23 cellular contexts compared by ENCODE assay signal in genomic region chr2:66853585-66853984, GRCh38.
DNase-seq lines count a peak whose midpoint lies in the region; ATAC-seq and TF ChIP-seq lines count a peak whose summit lies in the region.
"Had no signal": no experiment of that assay in that cellular context is flagged by ENCODE, and none has a peak within 500 bp of the region (broad histone marks: within the 10 kb centered on the region; RNA-seq: fewer than 3 reads in every experiment).

No MANE protein-coding gene starts in this region.

- peaks cover 6% of the 10 kb centered on the region for H3K27me3 Mint-ChIP-seq in nephron progenitor cell (ENCODE audit: low read depth, poor library complexity)

- H3K9me3 ChIP-seq in fibroblast of lung (ENCODE audit: control insufficient read depth, insufficient read depth, low read depth, low read length) (no peaks in the 10 kb centered on the region), thyroid gland (no peaks in the 10 kb centered on the region)
- H3K9me3 ChIP-seq: neutrophil, right lobe of liver, upper lobe of right lung had no signal

- H3K36me3 ChIP-seq in fibroblast of lung (ENCODE audit: control insufficient read depth, insufficient read depth, low read length) = no peaks in the 10 kb centered on the region
- H3K36me3 ChIP-seq in thyroid gland = no peaks in the 10 kb centered on the region
- H3K36me3 ChIP-seq: neutrophil, right lobe of liver, upper lobe of right lung had no signal

- H3K9me3 Mint-ChIP-seq in nephron progenitor cell = peaks cover 30% of the 10 kb centered on the region

- H3K36me3 Mint-ChIP-seq in nephron progenitor cell (ENCODE audit: low read depth) = peaks cover 25% of the 10 kb centered on the region

- H3K79me2 ChIP-seq in fibroblast of lung (ENCODE audit: control insufficient read depth, insufficient read depth, low read length) = no peaks in the 10 kb centered on the region

- H3K4me1 ChIP-seq in fibroblast of lung (ENCODE audit: control insufficient read depth, extremely low read depth, insufficient read depth, low read length) (peaks cover 33% of the 10 kb centered on the region), thyroid gland (no peaks in the 10 kb centered on the region)
- H3K4me1 ChIP-seq: right lobe of liver had no signal

- H3K27ac Mint-ChIP-seq in nephron progenitor cell = peak overlapping the region; percentile 89

- no peak overlapping the region for H3K4me2 ChIP-seq in fibroblast of lung (ENCODE audit: extremely low read depth, insufficient read depth, low read length)

- H3K27me3 ChIP-seq in fibroblast of lung (ENCODE audit: control insufficient read depth, insufficient read depth, low read length) = no peaks in the 10 kb centered on the region
- no peaks in the 10 kb centered on the region for H3K27me3 ChIP-seq in thyroid gland
- H3K27me3 ChIP-seq: neutrophil, right lobe of liver, upper lobe of right lung had no signal

- 76 to 83% methylated on average over 6 of the region's 6 CpGs for WGBS in thyroid gland, 2 donors

- no peak overlapping the region for H3K4me3 Mint-ChIP-seq in nephron progenitor cell
- H3K4me3 Mint-ChIP-seq: mesothelial cell of epicardium had no signal

- intact Hi-C loops in thyroid gland (cut with DNase I) = no loop called here

- DNase-seq in NCI-H146 (lab: John Stamatoyannopoulos, UW) (peak; percentile 33), NCI-H146 treated with DMSO at 0.1 percent for 48 hours (lab: John Stamatoyannopoulos, UW; ENCODE audit: unreplicated experiment) (no peak), fibroblast of lung (ENCODE audit: low read depth in 2 of 2) (peak; percentile 41 to 61), nephron progenitor cell (no peak), ureter (ENCODE audit: low spot score) (peak; percentile 76), SW 1271 (lab: John Stamatoyannopoulos, UW) (no peak), thyroid gland (no peak)
- DNase-seq: activated CD8-positive, alpha-beta memory T cell treated with anti-CD3 and anti-CD28 coated beads, Interleukin-2, amount 50 U/mL, for 48 hours; activated gamma-delta T cell treated with Interleukin-2 at 50 U/mL for 16 hours; amygdala; C1 segment of cervical spinal cord; foreskin melanocyte; KBM-7; NCI-H1048; right lobe of liver; SHP77 treated with DMSO at 0.1 percent for 48 hours; stimulated activated CD4-positive, alpha-beta T cell treated with anti-CD3 and anti-CD28 coated beads, Interleukin-1b, Interleukin-23, amount 100 ng/mL, for 48 hours; stimulated activated naive CD4-positive, alpha-beta T cell; T-helper 1 cell; upper lobe of right lung had no signal

- no peak overlapping the region for H3K27ac ChIP-seq in fibroblast of lung (ENCODE audit: insufficient read depth, low read length)
- H3K27ac ChIP-seq in thyroid gland = no peak overlapping the region
- H3K27ac ChIP-seq: neutrophil, right lobe of liver, upper lobe of right lung had no signal

- ATAC-seq in GM21367 (IDR thresholded peaks at IDR 0.05; ENCODE audit: unreplicated experiment) = no peak
- ATAC-seq: right lobe of liver, upper lobe of right lung had no signal

- no peak for TF ChIP-seq POLR2A in thyroid gland (IDR thresholded peaks at IDR 0.05)

- peaks cover 56% of the 10 kb centered on the region for H3K4me1 Mint-ChIP-seq in nephron progenitor cell

- H2AFZ ChIP-seq in fibroblast of lung (ENCODE audit: low read length) = peak overlapping the region; percentile 2

- no peaks in the 10 kb centered on the region for H4K20me1 ChIP-seq in fibroblast of lung (ENCODE audit: control insufficient read depth, extremely low read depth, insufficient read depth, low read length)

- no peak for TF ChIP-seq CTCF in fibroblast of lung (conservative IDR thresholded peaks at IDR 0.05 in 1 of 2, IDR thresholded peaks at IDR 0.05 in 1 of 2; ENCODE audit: low read depth in 1 of 2, low read length in 2 of 2)
- TF ChIP-seq CTCF in nephron progenitor cell (IDR thresholded peaks at IDR 0.05) = no peak
- no peak for TF ChIP-seq CTCF in thyroid gland (IDR thresholded peaks at IDR 0.05)

- H3K9ac ChIP-seq in fibroblast of lung (ENCODE audit: insufficient read depth, low read length) = no peak overlapping the region

- peak overlapping the region in 1 of 4 experiments; percentile 2 for H3K4me3 ChIP-seq in fibroblast of lung (replicated peaks in 1 of 4; ENCODE audit: control extremely low read depth in 1 of 4, insufficient read depth in 1 of 4, low read depth in 3 of 4, low read length in 4 of 4)
- H3K4me3 ChIP-seq in thyroid gland (replicated peaks in 1 of 3) = no peak overlapping the region
- H3K4me3 ChIP-seq: right lobe of liver, upper lobe of right lung had no signal

Comparison
In these comparisons a context has a peak if more than half of its experiments do, and no peak if none do; other contexts are left out.
1. DNase-seq: peak in NCI-H146 (single experiment), fibroblast of lung (2 of 2) and ureter (single experiment); none in NCI-H146 treated with DMSO at 0.1 percent for 48 hours (single experiment), nephron progenitor cell (single experiment), SW 1271 (0 of 2) and thyroid gland (0 of 2).